Comparison of ENCODE assay signal across 8 cellular contexts in the genomic region with DNA sequence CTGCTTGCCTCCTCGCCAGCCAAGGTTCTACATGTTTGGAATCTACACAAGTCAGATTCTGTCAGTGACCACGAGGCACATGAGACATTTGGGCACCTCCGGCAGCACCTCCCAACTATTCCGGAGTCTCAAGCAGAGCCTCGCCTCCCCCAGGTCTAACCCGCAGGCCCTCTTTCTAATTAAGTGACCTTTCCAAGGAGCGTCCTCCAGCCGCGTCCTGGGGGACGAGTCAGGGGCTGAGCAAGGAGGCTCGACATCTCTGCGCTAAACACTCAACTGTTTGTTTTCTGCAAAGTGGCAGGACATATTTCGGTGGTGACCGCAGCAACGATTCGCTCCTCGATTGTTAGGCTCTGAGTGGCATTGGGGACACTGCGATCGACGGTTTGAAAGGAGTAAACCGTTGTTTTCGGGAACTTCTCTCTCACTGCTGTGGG. TPM values are rescaled to one million over a fixed set of nuclear protein-coding genes. Genes with fewer than 3 reads are reported as not detected.
DNase-seq lines count a peak whose midpoint lies in the region; ATAC-seq and TF ChIP-seq lines count a peak whose summit lies in the region.

No MANE protein-coding gene starts in this region.

- H3K4me3 Mint-ChIP-seq in activated CD4-positive, alpha-beta T cell treated with anti-CD3 and anti-CD28 coated beads for 36 hours: peak overlapping the region; percentile 65

- no peaks in the 10 kb centered on the region for H3K36me3 ChIP-seq in neuron (ENCODE audit: insufficient read depth, low read length)

- CTCF ChIA-PET in activated CD4-positive, alpha-beta T cell treated with anti-CD3 and anti-CD28 coated beads for 36 hours (lab: Charles Lee): interaction anchor here (0.5 to 1.2 kb wide), 3 partner anchors 9 to 44 kb away, joined by 3 read pairs; no protein-coding TSS in a partner anchor

- no peaks in the 10 kb centered on the region for H3K9me3 Mint-ChIP-seq in activated CD4-positive, alpha-beta T cell treated with anti-CD3 and anti-CD28 coated beads for 36 hours (ENCODE audit: low read depth)

- peak; percentile 21 for DNase-seq in activated CD4-positive, alpha-beta T cell treated with anti-CD3 and anti-CD28 coated beads for 36 hours
- no peak for DNase-seq in activated CD4-positive, alpha-beta T cell treated with anti-CD3 and anti-CD28 coated beads for 48 hours
- peak; percentile 36 for DNase-seq in fibroblast of peridontal ligament (ENCODE audit: extremely low read depth)
- DNase-seq in NCI-H1105 treated with DMSO at 0.1 percent for 48 hours (lab: John Stamatoyannopoulos, UW): no peak
- DNase-seq in COLO829 (ENCODE audit: low spot score): no peak

- H2AFZ ChIP-seq in neuron (ENCODE audit: low read depth, low read length): peak overlapping the region; percentile 97

- H3K4me3 ChIP-seq in neuron (ENCODE audit: low read length): peak overlapping the region; percentile 72

- no peak overlapping the region for H3K27ac Mint-ChIP-seq in activated CD4-positive, alpha-beta T cell treated with anti-CD3 and anti-CD28 coated beads for 36 hours

- H3K27me3 ChIP-seq in neuron (ENCODE audit: insufficient read depth, low read length): no peaks in the 10 kb centered on the region

- no peak for ATAC-seq in activated CD4-positive, alpha-beta T cell treated with anti-CD3 and anti-CD28 coated beads for 36 hours
- peak; percentile 50 for ATAC-seq in SK-N-SH treated with all-trans-retinoic acid at 6 μM for 48 hours
- no peak for ATAC-seq in HG03439 (IDR thresholded peaks at IDR 0.05; ENCODE audit: unreplicated experiment)

- H3K27me3 Mint-ChIP-seq in activated CD4-positive, alpha-beta T cell treated with anti-CD3 and anti-CD28 coated beads for 36 hours: peaks cover 56% of the 10 kb centered on the region

- H3K36me3 Mint-ChIP-seq in activated CD4-positive, alpha-beta T cell treated with anti-CD3 and anti-CD28 coated beads for 36 hours (ENCODE audit: low read depth): no peaks in the 10 kb centered on the region

- intact Hi-C loops in activated CD4-positive, alpha-beta T cell treated with anti-CD3 and anti-CD28 coated beads for 36 hours (cut with DNase I, micrococcal nuclease): no loop called here

- H3K9me3 ChIP-seq in neuron (ENCODE audit: low read length): no peaks in the 10 kb centered on the region

- POLR2A ChIA-PET in activated CD4-positive, alpha-beta T cell treated with anti-CD3 and anti-CD28 coated beads for 36 hours (lab: Charles Lee): no interaction called here

- H3K4me1 Mint-ChIP-seq in activated CD4-positive, alpha-beta T cell treated with anti-CD3 and anti-CD28 coated beads for 36 hours: peaks cover 16% of the 10 kb centered on the region

- H3K4me1 ChIP-seq in neuron (ENCODE audit: insufficient read depth, low read length): peaks cover 10% of the 10 kb centered on the region

TF ChIP-seq in SK-N-SH treated with all-trans-retinoic acid at 6 μM for 48 hours, 23 proteins besides CTCF, POLR2A, EP300 and RAD21:
- no peak for TF ChIP-seq TCF4 (CRISPR knock-in tag; IDR thresholded peaks at IDR 0.05; ENCODE audit: borderline replicate concordance)
- TF ChIP-seq, protein P1, sequence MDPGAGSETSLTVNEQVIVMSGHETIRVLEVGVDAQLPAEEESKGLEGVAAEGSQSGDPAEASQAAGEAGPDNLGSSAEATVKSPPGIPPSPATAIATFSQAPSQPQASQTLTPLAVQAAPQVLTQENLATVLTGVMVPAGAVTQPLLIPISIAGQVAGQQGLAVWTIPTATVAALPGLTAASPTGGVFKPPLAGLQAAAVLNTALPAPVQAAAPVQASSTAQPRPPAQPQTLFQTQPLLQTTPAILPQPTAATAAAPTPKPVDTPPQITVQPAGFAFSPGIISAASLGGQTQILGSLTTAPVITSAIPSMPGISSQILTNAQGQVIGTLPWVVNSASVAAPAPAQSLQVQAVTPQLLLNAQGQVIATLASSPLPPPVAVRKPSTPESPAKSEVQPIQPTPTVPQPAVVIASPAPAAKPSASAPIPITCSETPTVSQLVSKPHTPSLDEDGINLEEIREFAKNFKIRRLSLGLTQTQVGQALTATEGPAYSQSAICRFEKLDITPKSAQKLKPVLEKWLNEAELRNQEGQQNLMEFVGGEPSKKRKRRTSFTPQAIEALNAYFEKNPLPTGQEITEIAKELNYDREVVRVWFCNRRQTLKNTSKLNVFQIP (CRISPR knock-in tag; IDR thresholded peaks at IDR 0.05; ENCODE audit: borderline replicate concordance, low read depth): no peak
- TF ChIP-seq RARB (CRISPR knock-in tag; IDR thresholded peaks at IDR 0.05): no peak
- TF ChIP-seq ZNF70 (CRISPR knock-in tag; IDR thresholded peaks at IDR 0.05): no peak
- no peak for TF ChIP-seq OSR1 (CRISPR knock-in tag; IDR thresholded peaks at IDR 0.05)
- TF ChIP-seq, protein P2, sequence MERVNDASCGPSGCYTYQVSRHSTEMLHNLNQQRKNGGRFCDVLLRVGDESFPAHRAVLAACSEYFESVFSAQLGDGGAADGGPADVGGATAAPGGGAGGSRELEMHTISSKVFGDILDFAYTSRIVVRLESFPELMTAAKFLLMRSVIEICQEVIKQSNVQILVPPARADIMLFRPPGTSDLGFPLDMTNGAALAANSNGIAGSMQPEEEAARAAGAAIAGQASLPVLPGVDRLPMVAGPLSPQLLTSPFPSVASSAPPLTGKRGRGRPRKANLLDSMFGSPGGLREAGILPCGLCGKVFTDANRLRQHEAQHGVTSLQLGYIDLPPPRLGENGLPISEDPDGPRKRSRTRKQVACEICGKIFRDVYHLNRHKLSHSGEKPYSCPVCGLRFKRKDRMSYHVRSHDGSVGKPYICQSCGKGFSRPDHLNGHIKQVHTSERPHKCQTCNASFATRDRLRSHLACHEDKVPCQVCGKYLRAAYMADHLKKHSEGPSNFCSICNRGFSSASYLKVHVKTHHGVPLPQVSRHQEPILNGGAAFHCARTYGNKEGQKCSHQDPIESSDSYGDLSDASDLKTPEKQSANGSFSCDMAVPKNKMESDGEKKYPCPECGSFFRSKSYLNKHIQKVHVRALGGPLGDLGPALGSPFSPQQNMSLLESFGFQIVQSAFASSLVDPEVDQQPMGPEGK (CRISPR knock-in tag; IDR thresholded peaks at IDR 0.05; ENCODE audit: borderline replicate concordance): no peak
- TF ChIP-seq GLIS3 (CRISPR knock-in tag; IDR thresholded peaks at IDR 0.05): no peak
- TF ChIP-seq, protein P3, sequence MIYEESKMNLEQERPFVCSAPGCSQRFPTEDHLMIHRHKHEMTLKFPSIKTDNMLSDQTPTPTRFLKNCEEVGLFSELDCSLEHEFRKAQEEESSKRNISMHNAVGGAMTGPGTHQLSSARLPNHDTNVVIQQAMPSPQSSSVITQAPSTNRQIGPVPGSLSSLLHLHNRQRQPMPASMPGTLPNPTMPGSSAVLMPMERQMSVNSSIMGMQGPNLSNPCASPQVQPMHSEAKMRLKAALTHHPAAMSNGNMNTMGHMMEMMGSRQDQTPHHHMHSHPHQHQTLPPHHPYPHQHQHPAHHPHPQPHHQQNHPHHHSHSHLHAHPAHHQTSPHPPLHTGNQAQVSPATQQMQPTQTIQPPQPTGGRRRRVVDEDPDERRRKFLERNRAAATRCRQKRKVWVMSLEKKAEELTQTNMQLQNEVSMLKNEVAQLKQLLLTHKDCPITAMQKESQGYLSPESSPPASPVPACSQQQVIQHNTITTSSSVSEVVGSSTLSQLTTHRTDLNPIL (CRISPR knock-in tag; IDR thresholded peaks at IDR 0.05; ENCODE audit: low read depth): no peak
- no peak for TF ChIP-seq ZFP3 (CRISPR knock-in tag; IDR thresholded peaks at IDR 0.05)
- no peak for TF ChIP-seq TOX (CRISPR knock-in tag; IDR thresholded peaks at IDR 0.05; ENCODE audit: borderline replicate concordance)

RNA-seq across cellular contexts. Expression of a gene that starts 0.7 kb away (rescaled TPM):
- not detected for total RNA-seq in activated CD4-positive, alpha-beta T cell treated with anti-CD3 and anti-CD28 coated beads for 36 hours

RNA-seq across cellular contexts. Expression of a gene that starts 48.7 kb away (rescaled TPM):
- 10 to 100 TPM; 31.2 to 32.3 TPM for total RNA-seq in activated CD4-positive, alpha-beta T cell treated with anti-CD3 and anti-CD28 coated beads for 36 hours

Comparison
In these comparisons a context has a peak if more than half of its experiments do, and no peak if none do; other contexts are left out.
1. DNase-seq: peak in activated CD4-positive, alpha-beta T cell treated with anti-CD3 and anti-CD28 coated beads for 36 hours (single experiment) and fibroblast of peridontal ligament (single experiment); none in activated CD4-positive, alpha-beta T cell treated with anti-CD3 and anti-CD28 coated beads for 48 hours (single experiment), NCI-H1105 treated with DMSO at 0.1 percent for 48 hours (single experiment) and COLO829 (single experiment).